Comparison of ENCODE assay signal across 6 cellular contexts in the genomic region with DNA sequence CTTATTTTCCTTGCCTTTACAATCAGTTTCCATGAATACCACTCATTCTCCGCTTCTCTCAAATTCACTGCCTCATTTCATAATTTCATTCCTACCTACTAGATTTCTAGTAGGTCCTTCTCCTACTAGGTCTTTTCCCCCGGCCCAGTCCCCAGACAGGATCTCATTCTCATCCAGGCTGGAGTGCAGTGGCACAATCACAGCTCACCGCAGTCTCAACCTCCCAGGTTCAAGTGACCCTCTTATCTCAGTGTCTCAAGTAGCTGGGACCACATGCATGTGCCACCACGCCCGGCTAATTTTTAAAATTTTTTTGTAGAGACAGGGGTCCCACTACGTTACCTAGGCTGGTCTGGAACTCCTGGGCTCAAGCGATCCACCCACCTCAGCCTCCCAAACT.
DNase-seq lines count a peak whose midpoint lies in the region; ATAC-seq and TF ChIP-seq lines count a peak whose summit lies in the region.
"Not testable (repeated sequence)": the region's sequence is repeated elsewhere in the genome, so short reads cannot be mapped to it uniquely, and the experiment has no call there.

No MANE protein-coding gene starts in this region.

- not testable (repeated sequence) for H4K91ac ChIP-seq in H9 (ENCODE audit: insufficient read length, low read depth, low read length); mesenchymal stem cell (ENCODE audit: low read length)
- H4K91ac ChIP-seq in trophoblast cell (ENCODE audit: low read depth, low read length): peak overlapping the region; percentile 42

- not testable (repeated sequence) for H3K27ac ChIP-seq in CD4-positive, CD25-positive, alpha-beta regulatory T cell (ENCODE audit: insufficient read depth, low read length, poor library complexity, severe bottlenecking); H9 (ENCODE audit: insufficient read length, low read depth, low read length); endodermal cell (ENCODE audit: low read depth, low read length); mesenchymal stem cell (ENCODE audit: low read length, poor library complexity, severe bottlenecking); trophoblast cell (ENCODE audit: low read depth, low read length)

- H3K9ac ChIP-seq in H9 (ENCODE audit: extremely low read depth, insufficient read length, low read length); endodermal cell (ENCODE audit: extremely low read depth, low read length, poor library complexity, severe bottlenecking); mesenchymal stem cell (ENCODE audit: low read length); trophoblast cell (ENCODE audit: low read length): not testable (repeated sequence)

- H2BK15ac ChIP-seq in H9 (ENCODE audit: low read depth, low read length); mesenchymal stem cell (ENCODE audit: low read depth, poor library complexity, severe bottlenecking): not testable (repeated sequence)

- H2AK5ac ChIP-seq in H9 (ENCODE audit: insufficient read length, low read length); mesenchymal stem cell (ENCODE audit: low read length, severe bottlenecking); trophoblast cell (ENCODE audit: low read length): not testable (repeated sequence)

- not testable (repeated sequence) for H2BK20ac ChIP-seq in H9 (ENCODE audit: low read depth, low read length, poor library complexity, severe bottlenecking)

- H4K8ac ChIP-seq in H9 (replicated peaks; ENCODE audit: insufficient read length, low read depth, low read length); trophoblast cell (ENCODE audit: low read depth, low read length): not testable (repeated sequence)
- H4K8ac ChIP-seq in mesenchymal stem cell (ENCODE audit: low read length): peak overlapping the region; percentile 72

- not testable (repeated sequence) for H3K4me2 ChIP-seq in H9 (ENCODE audit: insufficient read depth, insufficient read length, low read length); mesenchymal stem cell (ENCODE audit: low read length, poor library complexity, severe bottlenecking); trophoblast cell (ENCODE audit: low read length)

- not testable (repeated sequence) for H3K14ac ChIP-seq in H9 (ENCODE audit: insufficient read depth, low read length); mesenchymal stem cell (ENCODE audit: low read length in 2 of 2); trophoblast cell (ENCODE audit: low read length)

- H3K4me3 Mint-ChIP-seq in CD4-positive, CD25-positive, alpha-beta regulatory T cell; H9; activated T-cell treated with anti-CD3 and anti-CD28 coated beads, Interleukin-2, amount 50 U/mL, for 24 hours; endodermal cell: not testable (repeated sequence)

- not testable (repeated sequence) for H2BK120ac ChIP-seq in H9 (ENCODE audit: low read depth, low read length, poor library complexity, severe bottlenecking)
- H2BK120ac ChIP-seq in mesenchymal stem cell (ENCODE audit: low read depth, low read length) (peak overlapping the region; percentile 73), trophoblast cell (ENCODE audit: insufficient read depth, low read length, poor library complexity) (peak overlapping the region; percentile 69)

- WGBS in H9 (ENCODE audit: extremely low coverage, insufficient read length, low lambda C conversion rate): no CpG with 5 or more reads among the region's 7 CpGs
- WGBS in endodermal cell (ENCODE audit: insufficient coverage in 1 of 2, insufficient read length in 1 of 2), 2 experiments: 94 to 100% methylated on average over 4 to 7 of the region's 7 CpGs
- 95% methylated on average over 6 of the region's 7 CpGs for WGBS in mesenchymal stem cell
- WGBS in trophoblast cell (ENCODE audit: extremely low coverage, insufficient coverage, insufficient read length): no CpG with 5 or more reads among the region's 7 CpGs

- H3K27ac Mint-ChIP-seq in CD4-positive, CD25-positive, alpha-beta regulatory T cell: peak overlapping the region in 2 of 3 donors; percentile 12 to 87
- H3K27ac Mint-ChIP-seq in H9 (peak overlapping the region; percentile 43 to 98 (median 97); a peak in 4 of 7 replicates), endodermal cell (peak overlapping the region; percentile 16)
- peak overlapping the region; percentile 70 for H3K27ac Mint-ChIP-seq in activated T-cell treated with anti-CD3 and anti-CD28 coated beads, Interleukin-2, amount 50 U/mL, for 24 hours

- H3K36me3 ChIP-seq in CD4-positive, CD25-positive, alpha-beta regulatory T cell (ENCODE audit: control insufficient read depth, insufficient read depth, low read length); endodermal cell (ENCODE audit: control insufficient read depth, insufficient read depth, low read length); mesenchymal stem cell (ENCODE audit: control insufficient read depth in 1 of 2, insufficient read depth in 2 of 2, low read depth in 1 of 2, low read length in 2 of 2); trophoblast cell (ENCODE audit: control insufficient read depth in 1 of 2, insufficient read depth in 2 of 2, low read length in 2 of 2): not testable (repeated sequence)

- not testable (repeated sequence) for H3K4ac ChIP-seq in H9 (ENCODE audit: low read depth, low read length); mesenchymal stem cell (ENCODE audit: low read depth in 1 of 2, low read length in 2 of 2); trophoblast cell (ENCODE audit: low read depth, low read length)

- H3K18ac ChIP-seq in H9 (ENCODE audit: insufficient read length, low read depth, low read length); trophoblast cell (ENCODE audit: low read length): not testable (repeated sequence)
- H3K18ac ChIP-seq in mesenchymal stem cell (ENCODE audit: low read depth in 1 of 2, low read length in 2 of 2): peak overlapping the region in 1 of 2 experiments; percentile 12

- not testable (repeated sequence) for H3K4me1 Mint-ChIP-seq in CD4-positive, CD25-positive, alpha-beta regulatory T cell; activated T-cell treated with anti-CD3 and anti-CD28 coated beads, Interleukin-2, amount 50 U/mL, for 24 hours (ENCODE audit: low read depth)
- H3K4me1 Mint-ChIP-seq in H9 (peaks cover 38 to 44% of the 10 kb centered on the region in 2 experiments), endodermal cell (peaks cover 19% of the 10 kb centered on the region)

- not testable (repeated sequence) for H4K5ac ChIP-seq in H9 (ENCODE audit: insufficient read length, low read depth, low read length)

- not testable (repeated sequence) for H3K23ac ChIP-seq in H9 (ENCODE audit: insufficient read length, low read depth, low read length); mesenchymal stem cell (ENCODE audit: low read length in 2 of 2); trophoblast cell (ENCODE audit: low read length)

- ATAC-seq in CD4-positive, CD25-positive, alpha-beta regulatory T cell (ENCODE audit: low read depth in 2 of 2): not testable (repeated sequence)

- H3K9me3 ChIP-seq in CD4-positive, CD25-positive, alpha-beta regulatory T cell (ENCODE audit: control insufficient read depth in 2 of 2, low read length in 2 of 2); H9 (ENCODE audit: control insufficient read depth, low read depth, low read length); endodermal cell (ENCODE audit: control insufficient read depth, low read length); mesenchymal stem cell (ENCODE audit: control insufficient read depth, low read length); trophoblast cell (ENCODE audit: insufficient read depth, low read depth, low read length): not testable (repeated sequence)

- H4K20me1 ChIP-seq in H9 (ENCODE audit: control insufficient read depth, insufficient read depth, insufficient read length): not testable (repeated sequence)

- not testable (repeated sequence) for DNase-seq in CD4-positive, CD25-positive, alpha-beta regulatory T cell; H9; activated T-cell treated with anti-CD3 and anti-CD28 coated beads, Interleukin-2, amount 50 U/mL, for 24 hours; endodermal cell; mesenchymal stem cell; trophoblast cell

- TF ChIP-seq CTCF in H9 (conservative IDR thresholded peaks at IDR 0.05); endodermal cell (conservative IDR thresholded peaks at IDR 0.05): not testable (repeated sequence)

- not testable (repeated sequence) for H3T11ph ChIP-seq in H9 (ENCODE audit: low read length)

- not testable (repeated sequence) for H3K79me1 ChIP-seq in H9 (ENCODE audit: insufficient read depth, low read depth, low read length, poor library complexity, severe bottlenecking); mesenchymal stem cell (replicated peaks; ENCODE audit: low read length, poor library complexity, severe bottlenecking); trophoblast cell (ENCODE audit: low read length)

- H3K9me3 Mint-ChIP-seq in CD4-positive, CD25-positive, alpha-beta regulatory T cell; H9; activated T-cell treated with anti-CD3 and anti-CD28 coated beads, Interleukin-2, amount 50 U/mL, for 24 hours; endodermal cell: not testable (repeated sequence)

- H2BK5ac ChIP-seq in H9 (ENCODE audit: insufficient read length, low read length); mesenchymal stem cell (ENCODE audit: low read depth, low read length, poor library complexity, severe bottlenecking); trophoblast cell (ENCODE audit: low read depth, low read length, poor library complexity): not testable (repeated sequence)

- H3K79me2 ChIP-seq in H9 (ENCODE audit: insufficient read depth, low read length); trophoblast cell (ENCODE audit: control insufficient read depth, insufficient read depth, low read length, poor library complexity): not testable (repeated sequence)

- not testable (repeated sequence) for H3K4me1 ChIP-seq in CD4-positive, CD25-positive, alpha-beta regulatory T cell (ENCODE audit: control insufficient read depth, insufficient read depth, low read length, poor library complexity, severe bottlenecking); H9 (ENCODE audit: insufficient read depth, low read length); endodermal cell (ENCODE audit: control insufficient read depth, insufficient read depth, low read length); mesenchymal stem cell (ENCODE audit: control insufficient read depth, insufficient read depth, low read depth, low read length); trophoblast cell (ENCODE audit: control insufficient read depth in 1 of 2, insufficient read depth in 2 of 2, low read length in 2 of 2)

- H2BK12ac ChIP-seq in H9 (ENCODE audit: insufficient read length, low read depth, low read length); mesenchymal stem cell (ENCODE audit: low read length in 2 of 2): not testable (repeated sequence)
- H2BK12ac ChIP-seq in trophoblast cell (ENCODE audit: low read length): peak overlapping the region; percentile 82

- H3K4me3 ChIP-seq in CD4-positive, CD25-positive, alpha-beta regulatory T cell (ENCODE audit: low read depth, low read length); endodermal cell (ENCODE audit: low read length); mesenchymal stem cell (ENCODE audit: insufficient read depth in 1 of 2, low read depth in 1 of 2, low read length in 2 of 2); trophoblast cell (ENCODE audit: low read depth, low read length): not testable (repeated sequence)

- not testable (repeated sequence) for H2AFZ ChIP-seq in H9 (ENCODE audit: low read length); mesenchymal stem cell (ENCODE audit: low read depth, low read length); trophoblast cell (ENCODE audit: insufficient read depth, low read length, poor library complexity)

- not testable (repeated sequence) for H3K27me3 Mint-ChIP-seq in CD4-positive, CD25-positive, alpha-beta regulatory T cell; H9 (ENCODE audit: low read depth); activated T-cell treated with anti-CD3 and anti-CD28 coated beads, Interleukin-2, amount 50 U/mL, for 24 hours; endodermal cell (ENCODE audit: insufficient read depth)

- not testable (repeated sequence) for H3K23me2 ChIP-seq in H9 (ENCODE audit: insufficient read length, low read depth, low read length, poor library complexity, severe bottlenecking)

- H3K56ac ChIP-seq in H9 (ENCODE audit: insufficient read length, low read depth, low read length): not testable (repeated sequence)

- not testable (repeated sequence) for H3K27me3 ChIP-seq in CD4-positive, CD25-positive, alpha-beta regulatory T cell (ENCODE audit: control insufficient read depth, insufficient read depth, low read length); H9 (ENCODE audit: insufficient read depth, low read length); endodermal cell (ENCODE audit: control insufficient read depth, insufficient read depth, low read length, poor library complexity, severe bottlenecking); mesenchymal stem cell (ENCODE audit: control insufficient read depth in 1 of 2, insufficient read depth in 1 of 2, low read length in 2 of 2); trophoblast cell (ENCODE audit: insufficient read depth, low read length)

- peaks cover 21% of the 10 kb centered on the region for H3K36me3 Mint-ChIP-seq in CD4-positive, CD25-positive, alpha-beta regulatory T cell
- peaks cover 1 to 13% (median 3%) of the 10 kb centered on the region in 3 experiments for H3K36me3 Mint-ChIP-seq in H9 (ENCODE audit: insufficient read depth in 1 of 3, low read depth in 3 of 3)
- H3K36me3 Mint-ChIP-seq in activated T-cell treated with anti-CD3 and anti-CD28 coated beads, Interleukin-2, amount 50 U/mL, for 24 hours (ENCODE audit: low read depth): peaks cover 31% of the 10 kb centered on the region
- not testable (repeated sequence) for H3K36me3 Mint-ChIP-seq in endodermal cell (ENCODE audit: low read depth)

- H4K12ac ChIP-seq in trophoblast cell (ENCODE audit: low read depth, low read length): not testable (repeated sequence)

Comparison
In these comparisons a context has a peak if more than half of its experiments do, and no peak if none do; other contexts are left out.
1. H3K27ac Mint-ChIP-seq: peak in every context shown above with its lines; median percentile 97 in H9; 70 in activated T-cell treated with anti-CD3 and anti-CD28 coated beads, Interleukin-2, amount 50 U/mL, for 24 hours; 50 in CD4-positive, CD25-positive, alpha-beta regulatory T cell; 16 in endodermal cell.